In genomic region chr6:31114970-31115849, GRCh38 we compare ENCODE assay signal across 8 cellular contexts. TPM values are rescaled to one million over a fixed set of nuclear protein-coding genes. Genes with fewer than 3 reads are reported as not detected.
A peak's percentile ranks its signal among the peaks of the same experiment; 100 is the strongest.
DNase-seq lines count a peak whose midpoint lies in the region; ATAC-seq lines count a peak whose summit lies in the region.

No MANE protein-coding gene starts in this region.

- H3K27me3 ChIP-seq in mucosa of rectum (ENCODE audit: control insufficient read depth in 2 of 2, insufficient read depth in 2 of 2, low read length in 2 of 2): peaks cover 0 to 7% of the 10 kb centered on the region in 2 donors

- H3K27ac ChIP-seq in mucosa of rectum (ENCODE audit: low read depth in 2 of 2, low read length in 2 of 2): peak overlapping the region; percentile 65 to 69

- H3K4me1 ChIP-seq in mucosa of rectum (ENCODE audit: control insufficient read depth in 2 of 2, insufficient read depth in 2 of 2, low read length in 2 of 2): peaks cover 10 to 12% of the 10 kb centered on the region in 2 donors

- no peaks in the 10 kb centered on the region for H3K9me3 ChIP-seq in mucosa of rectum (ENCODE audit: control insufficient read depth in 2 of 2, low read length in 2 of 2)

- H3K9ac ChIP-seq in mucosa of rectum (ENCODE audit: low read depth in 1 of 2, low read length in 2 of 2): peak overlapping the region; percentile 26 to 32

- no peak for ATAC-seq in HG03280 (IDR thresholded peaks at IDR 0.05; ENCODE audit: unreplicated experiment)

- H3K36me3 ChIP-seq in mucosa of rectum (ENCODE audit: control insufficient read depth in 2 of 2, insufficient read depth in 2 of 2, low read length in 2 of 2): no peaks in the 10 kb centered on the region

- peak overlapping the region; percentile 49 to 60 for H3K4me3 ChIP-seq in mucosa of rectum (ENCODE audit: low read length in 2 of 2)

- DNase-seq in ACHN (peak; percentile 83), LHCN-M2 (ENCODE audit: low read depth) (peak; percentile 50), dermis blood vessel endothelial cell (peak; percentile 82), OCI-M2 (lab: John Stamatoyannopoulos, UW; ENCODE audit: unreplicated experiment) (no peak), ecto neural progenitor cell (ENCODE audit: low spot score) (no peak), retina (no peak)

- in situ Hi-C loops in ACHN (cut with HindIII; ENCODE audit: low pct_ligation_motif_present, low pct_unique_long_range_greater_than_20kb, low sequenced_read_pairs): no loop called here

RNA-seq across cellular contexts. Expression of gene PSORS1C1, which starts 0.6 kb away (rescaled TPM):
- total RNA-seq in LHCN-M2 (2014; rRNA removed) (0.64 and 0.69 TPM in 2 replicates), dermis blood vessel endothelial cell (0.17 and 4.7 TPM in 2 replicates)
- polyA plus RNA-seq in LHCN-M2 (2012): 3.1 TPM

RNA-seq across cellular contexts. Expression of gene C6orf15, which starts 2.8 kb away (rescaled TPM):
- total RNA-seq in LHCN-M2 (2014; rRNA removed): 0.40 and 0.71 TPM in 2 replicates
- 1.5 TPM for polyA plus RNA-seq in LHCN-M2 (2012)
- total RNA-seq in dermis blood vessel endothelial cell: 0.14 TPM in 1 of 2 replicates, not detected in the other

RNA-seq across cellular contexts. Expression of gene CDSN, which starts 5.0 kb away (rescaled TPM):
- not detected in 2 replicates for total RNA-seq in LHCN-M2 (2014; rRNA removed)
- polyA plus RNA-seq in LHCN-M2 (2012): 0.23 TPM
- not detected in 2 replicates for total RNA-seq in dermis blood vessel endothelial cell

RNA-seq across cellular contexts. Expression of gene PSORS1C2, which starts 23.7 kb away (rescaled TPM):
- total RNA-seq in LHCN-M2 (2014; rRNA removed) (not detected in 2 replicates), dermis blood vessel endothelial cell (not detected in 2 replicates)
- polyA plus RNA-seq in LHCN-M2 (2012): 0.05 TPM

RNA-seq across cellular contexts. Expression of gene CCHCR1, which starts 42.4 kb away (rescaled TPM):
- 43.2 and 46.7 TPM in 2 replicates for total RNA-seq in LHCN-M2 (2014; rRNA removed)
- 26.1 TPM for polyA plus RNA-seq in LHCN-M2 (2012)
- 12.3 and 18.1 TPM in 2 replicates for total RNA-seq in dermis blood vessel endothelial cell

Comparison
In these comparisons a context has a peak if more than half of its experiments do, and no peak if none do; other contexts are left out.
1. DNase-seq: peak in ACHN (single experiment), LHCN-M2 (single experiment) and dermis blood vessel endothelial cell (single experiment); none in OCI-M2 (single experiment), ecto neural progenitor cell (single experiment) and retina (single experiment).